In the genomic region with DNA sequence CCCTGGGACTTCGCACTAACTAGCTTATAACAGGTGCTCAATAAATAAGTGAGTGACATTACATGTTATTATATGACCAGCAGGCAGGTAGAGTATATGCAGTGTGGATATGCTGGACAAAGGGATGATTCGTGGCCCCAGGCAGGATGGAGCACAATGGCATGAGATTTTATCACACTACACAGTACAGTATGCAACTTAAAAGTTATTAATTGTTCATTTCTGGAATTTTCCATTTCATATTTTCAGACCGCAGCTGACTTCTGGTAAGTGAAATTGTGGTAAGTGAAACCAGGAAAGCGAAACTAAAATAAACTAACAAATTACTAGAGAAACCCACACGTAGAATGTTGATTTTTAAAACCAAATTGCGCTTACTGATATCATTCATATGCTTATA, we compare ENCODE assay signal across 11 cellular contexts. TPM values are rescaled to one million over a fixed set of nuclear protein-coding genes. Genes with fewer than 3 reads are reported as not detected.
DNase-seq lines count a peak whose midpoint lies in the region; FAIRE-seq lines count a peak whose summit lies in the region.
"Had no signal": no experiment of that assay in that cellular context is flagged by ENCODE, and none has a peak within 500 bp of the region (broad histone marks: within the 10 kb centered on the region; RNA-seq: fewer than 3 reads in every experiment).

No MANE protein-coding gene starts in this region.

- DNase-seq in GM19239 (ENCODE audit: insufficient read length, low spot score) (no peak), small intestine (peak; percentile 48), NCI-H146 (lab: John Stamatoyannopoulos, UW) (no peak), NCI-H1436 treated with DMSO at 0.1 percent for 48 hours (lab: John Stamatoyannopoulos, UW) (no peak), AG08396 (ENCODE audit: low spot score) (no peak)
- peak; percentile 38 for DNase-seq in central memory CD4-positive, alpha-beta T cell

- no peaks in the 10 kb centered on the region for H3K9me3 ChIP-seq in small intestine (ENCODE audit: control insufficient read depth, low read depth)

- peak overlapping the region; percentile 97 for H3K27ac Mint-ChIP-seq in T-helper 1 cell treated with Interleukin-12 subunit alpha and Interleukin-12 subunit beta and Interleukin-4 antibody, amounts not matched to agents 30 μg/mL and 1 μg/mL, for 36 hours

- H3K36me3 Mint-ChIP-seq in T-helper 1 cell treated with Interleukin-12 subunit alpha and Interleukin-12 subunit beta and Interleukin-4 antibody, amounts not matched to agents 30 μg/mL and 1 μg/mL, for 36 hours (ENCODE audit: low read depth) = peaks cover 40% of the 10 kb centered on the region

- peak overlapping the region in 1 of 2 donors; percentile 70 for H3K27ac ChIP-seq in small intestine (ENCODE audit: low read depth in 1 of 2, low read length in 1 of 2)
- H3K27ac ChIP-seq: cardiac muscle cell had no signal

- H3K4me1 Mint-ChIP-seq in T-helper 1 cell treated with Interleukin-12 subunit alpha and Interleukin-12 subunit beta and Interleukin-4 antibody, amounts not matched to agents 30 μg/mL and 1 μg/mL, for 36 hours (ENCODE audit: low read depth) = peaks cover 43% of the 10 kb centered on the region

- WGBS in small intestine, 3 donors = 11 to 27% (median 22%) methylated on average over 6 of the region's 6 CpGs

- peak overlapping the region; percentile 97 for H3K4me3 Mint-ChIP-seq in T-helper 1 cell treated with Interleukin-12 subunit alpha and Interleukin-12 subunit beta and Interleukin-4 antibody, amounts not matched to agents 30 μg/mL and 1 μg/mL, for 36 hours

- FAIRE-seq in GM19239 (lab: Jason Lieb, UNC) = peak; percentile 95
- no peak for FAIRE-seq in small intestine (lab: Jason Lieb, UNC)
- FAIRE-seq: frontal cortex, G401.6 had no signal

- H3K36me3 ChIP-seq in small intestine (ENCODE audit: control insufficient read depth in 2 of 2, insufficient read depth in 2 of 2, low read length in 2 of 2) = no peaks in the 10 kb centered on the region
- H3K36me3 ChIP-seq: cardiac muscle cell had no signal

- H3K27me3 Mint-ChIP-seq in T-helper 1 cell treated with Interleukin-12 subunit alpha and Interleukin-12 subunit beta and Interleukin-4 antibody, amounts not matched to agents 30 μg/mL and 1 μg/mL, for 36 hours (ENCODE audit: low read depth) = no peaks in the 10 kb centered on the region

- no peaks in the 10 kb centered on the region for H3K27me3 ChIP-seq in small intestine (ENCODE audit: control insufficient read depth in 2 of 2, insufficient read depth in 2 of 2, low read length in 2 of 2)
- H3K27me3 ChIP-seq: cardiac muscle cell had no signal

- peak overlapping the region in 1 of 2 donors; percentile 40 for H3K4me3 ChIP-seq in small intestine (ENCODE audit: low read depth in 1 of 2, low read length in 2 of 2)
- H3K4me3 ChIP-seq: cardiac muscle cell, lung had no signal

- H3K9me3 Mint-ChIP-seq in T-helper 1 cell treated with Interleukin-12 subunit alpha and Interleukin-12 subunit beta and Interleukin-4 antibody, amounts not matched to agents 30 μg/mL and 1 μg/mL, for 36 hours = peaks cover 15% of the 10 kb centered on the region

- peaks cover 2 to 9% of the 10 kb centered on the region in 2 donors for H3K4me1 ChIP-seq in small intestine (ENCODE audit: control insufficient read depth in 2 of 2, insufficient read depth in 1 of 2, low read depth in 1 of 2, low read length in 1 of 2)

RNA-seq across cellular contexts. Expression of a gene that starts 3.3 kb away (rescaled TPM):
- 1 to 10 TPM; 1.3 to 4.6 (median 3.9) TPM for polyA plus RNA-seq in small intestine

Comparison
In these comparisons a context has a peak if more than half of its experiments do, and no peak if none do; other contexts are left out.
1. DNase-seq: peak in central memory CD4-positive, alpha-beta T cell (single experiment) and small intestine (single experiment); none in GM19239 (single experiment), NCI-H146 (single experiment), NCI-H1436 treated with DMSO at 0.1 percent for 48 hours (single experiment) and AG08396 (single experiment).